ENCODE assay signal across 14 cellular contexts in the genomic region with DNA sequence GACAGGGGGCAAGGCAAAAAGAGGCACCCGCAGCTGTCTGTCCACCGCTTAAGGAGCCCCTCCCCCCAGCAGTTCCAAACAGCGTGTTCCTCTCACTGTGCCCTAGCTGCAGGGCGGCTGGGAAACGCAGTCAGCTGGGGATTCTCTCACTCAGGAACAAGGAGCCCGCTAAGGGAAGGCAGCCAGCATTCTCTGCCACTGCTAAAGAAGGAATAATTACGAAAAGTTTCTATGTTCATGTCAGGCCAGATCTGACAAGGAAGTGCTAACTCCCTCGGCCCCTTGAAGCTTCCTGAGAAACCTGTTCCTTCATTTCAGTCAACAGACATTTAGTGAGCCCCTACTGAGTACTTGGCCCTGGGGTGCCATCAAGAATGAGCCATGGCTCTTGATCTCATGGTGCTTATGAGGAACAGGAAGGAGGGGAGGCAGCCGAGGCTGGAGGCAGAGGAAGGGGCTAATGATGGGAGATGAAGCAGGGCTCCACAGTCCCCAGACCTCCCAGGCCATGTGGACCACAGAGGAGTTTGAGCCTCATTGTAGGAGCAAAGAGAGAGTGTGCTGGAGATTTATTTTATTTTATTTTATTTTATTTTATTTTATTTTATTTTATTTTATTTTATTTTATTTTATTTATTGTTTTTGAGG.
DNase-seq lines count a peak whose midpoint lies in the region; ATAC-seq and TF ChIP-seq lines count a peak whose summit lies in the region.
"Had no signal": no experiment of that assay in that cellular context is flagged by ENCODE, and none has a peak within 500 bp of the region (broad histone marks: within the 10 kb centered on the region; RNA-seq: fewer than 3 reads in every experiment).

No MANE protein-coding gene starts in this region.

- POLR2A ChIA-PET in A673 (lab: Charles Lee; ENCODE audit: low non-redundant PET) (interaction anchor here (0.5 kb wide), 1 partner anchor 19 kb away, joined by 5 read pairs; no protein-coding TSS in a partner anchor), PC-9 (lab: Charles Lee; ENCODE audit: unreplicated experiment) (interaction anchor here (0.6 to 0.8 kb wide), 3 partner anchors 16 to 840 kb away, joined by 3 to 6 read pairs (median 3); partner anchors contain the start of gene STX16)

- peaks cover 2% of the 10 kb centered on the region for H3K79me1 ChIP-seq in neuronal stem cell (ENCODE audit: low read depth, low read length)

- H3K27me3 ChIP-seq in A673 (replicated peaks; ENCODE audit: insufficient read depth, low read depth, low read length, poor library complexity) (peaks cover 5% of the 10 kb centered on the region), PC-9 (ENCODE audit: insufficient read depth, low read depth) (no peaks in the 10 kb centered on the region), neuronal stem cell (ENCODE audit: control insufficient read depth in 3 of 3, insufficient read depth in 3 of 3, low read depth in 1 of 3, low read length in 3 of 3) (peaks cover 0 to 12% (median 0%) of the 10 kb centered on the region in 3 experiments)
- H3K27me3 ChIP-seq: gastroesophageal sphincter had no signal

- no peak for ATAC-seq in HG02798 (IDR thresholded peaks at IDR 0.05; ENCODE audit: poor library complexity, unreplicated experiment)
- ATAC-seq: gastroesophageal sphincter; naive thymus-derived CD4-positive, alpha-beta T cell had no signal

- no CpG with 5 or more reads among the region's 9 CpGs for WGBS in neuronal stem cell (ENCODE audit: extremely low coverage in 2 of 2, insufficient read length in 2 of 2, insufficient replicate concordance in 1 of 2), 2 donors

- peak overlapping the region; percentile 22 for H3K4me2 ChIP-seq in PC-9
- no peak overlapping the region for H3K4me2 ChIP-seq in neuronal stem cell (ENCODE audit: insufficient read depth, low read length, poor library complexity, severe bottlenecking)

- no peaks in the 10 kb centered on the region for H3K79me2 ChIP-seq in PC-9 (ENCODE audit: low read depth)

- H3K9me3 ChIP-seq in A673 (ENCODE audit: low read depth, low read length, poor library complexity, severe bottlenecking): no peaks in the 10 kb centered on the region
- no peaks in the 10 kb centered on the region for H3K9me3 ChIP-seq in PC-9 (ENCODE audit: insufficient read depth, low read depth)
- no peaks in the 10 kb centered on the region for H3K9me3 ChIP-seq in neuronal stem cell (replicated peaks in 1 of 2; ENCODE audit: control insufficient read depth in 2 of 2, insufficient read depth in 1 of 2, low read depth in 1 of 2, low read length in 2 of 2)
- H3K9me3 ChIP-seq: gastroesophageal sphincter had no signal

- no peak overlapping the region for H3K4me3 ChIP-seq in A673 (ENCODE audit: low read depth, low read length, poor library complexity, severe bottlenecking)
- H3K4me3 ChIP-seq in PC-9: no peak overlapping the region
- no peak overlapping the region for H3K4me3 ChIP-seq in neuronal stem cell (ENCODE audit: low read length in 2 of 2)
- H3K4me3 ChIP-seq: gastroesophageal sphincter had no signal

- H3K23ac ChIP-seq in neuronal stem cell (ENCODE audit: low read depth, low read length, poor library complexity): no peak overlapping the region

- no peak overlapping the region for H3K27ac ChIP-seq in A673 (ENCODE audit: low read depth, low read length, poor library complexity, severe bottlenecking)
- peak overlapping the region; percentile 38; the same call in 1 of the 2 replicates for H3K27ac ChIP-seq in PC-9
- no peak overlapping the region for H3K27ac ChIP-seq in neuronal stem cell (replicated peaks; ENCODE audit: low read length)
- H3K27ac ChIP-seq: gastroesophageal sphincter had no signal

- peak overlapping the region; percentile 73 for H3K18ac ChIP-seq in neuronal stem cell (ENCODE audit: low read length)

- no peaks in the 10 kb centered on the region for H3K9me2 ChIP-seq in PC-9 (ENCODE audit: insufficient read depth)

- CTCF ChIA-PET in A673 (lab: Charles Lee) (no interaction called here), PC-9 (lab: Charles Lee) (interaction anchor here (0.5 to 0.6 kb wide), 2 partner anchors 34 to 78 kb away, joined by 3 to 7 read pairs; no protein-coding TSS in a partner anchor)

- H2AFZ ChIP-seq in PC-9: no peak overlapping the region
- H2AFZ ChIP-seq in neuronal stem cell (ENCODE audit: low read length): peak overlapping the region; percentile 49

- H2BK15ac ChIP-seq in neuronal stem cell (ENCODE audit: low read length): no peak overlapping the region

- H2BK120ac ChIP-seq in neuronal stem cell (ENCODE audit: low read depth, low read length): no peak overlapping the region

- H2BK5ac ChIP-seq in neuronal stem cell (ENCODE audit: low read length): no peak overlapping the region

- H4K20me1 ChIP-seq in PC-9 (ENCODE audit: insufficient read depth): no peaks in the 10 kb centered on the region

- H3K9ac ChIP-seq in neuronal stem cell (ENCODE audit: low read depth, low read length, poor library complexity): no peak overlapping the region

- no peak overlapping the region for H4K91ac ChIP-seq in neuronal stem cell (ENCODE audit: low read depth, low read length, poor library complexity)

- H4K8ac ChIP-seq in neuronal stem cell (ENCODE audit: low read depth, low read length): no peak overlapping the region

- DNase-seq in A673 (ENCODE audit: low spot score): peak; percentile 12
- DNase-seq in PC-9: peak in 1 of 2 experiments; percentile 65
- DNase-seq in head of caudate nucleus: peak in 41 of 42 donors; percentile 15 to 74 (median 45)
- peak; percentile 5 for DNase-seq in neuronal stem cell (ENCODE audit: low spot score)
- DNase-seq in activated gamma-delta T cell (lab: John Stamatoyannopoulos, UW): no peak
- DNase-seq in activated naive CD4-positive, alpha-beta T cell (lab: John Stamatoyannopoulos, UW): no peak
- no peak for DNase-seq in GM20000 (ENCODE audit: low spot score)
- DNase-seq: activated B cell treated with CpG ODN at 0.5 μM for 24 hours; central memory CD4-positive, alpha-beta T cell; naive thymus-derived CD4-positive, alpha-beta T cell; NCI-H1092 treated with DMSO at 0.1 percent for 48 hours; stimulated activated naive CD4-positive, alpha-beta T cell had no signal

- H3K14ac ChIP-seq in neuronal stem cell (ENCODE audit: low read length): no peak overlapping the region

- H3K4me1 ChIP-seq in A673 (ENCODE audit: insufficient read depth, low read length, poor library complexity, severe bottlenecking) (no peaks in the 10 kb centered on the region), PC-9 (replicated peaks; ENCODE audit: insufficient read depth) (peaks cover 25% of the 10 kb centered on the region), neuronal stem cell (ENCODE audit: control insufficient read depth in 2 of 2, insufficient read depth in 1 of 2, low read depth in 1 of 2, low read length in 2 of 2) (peaks cover 0 to 13% of the 10 kb centered on the region in 2 donors)

- no peak overlapping the region for H3K4ac ChIP-seq in neuronal stem cell (ENCODE audit: low read length)

- no peak overlapping the region for H2AK5ac ChIP-seq in neuronal stem cell (ENCODE audit: low read depth, low read length)

- TF ChIP-seq CTCF in A673 (conservative IDR thresholded peaks at IDR 0.05; ENCODE audit: low read depth, low read length) (no peak), PC-9 (conservative IDR thresholded peaks at IDR 0.05) (no peak), GM20000 (IDR thresholded peaks at IDR 0.05; ENCODE audit: extremely low read depth, missing control alignments) (no peak)

- H2BK12ac ChIP-seq in neuronal stem cell (ENCODE audit: low read length): no peak overlapping the region

- peaks cover 16% of the 10 kb centered on the region; the same call in 1 of the 2 replicates for H3F3A ChIP-seq in PC-9 (ENCODE audit: insufficient read depth, low read depth)

- intact Hi-C loops in A673 (cut with micrococcal nuclease; ENCODE audit: unreplicated experiment): no loop called here
- intact Hi-C loops in PC-9 (cut with micrococcal nuclease; ENCODE audit: unreplicated experiment): loop anchor here (2.0 to 10.0 kb wide), 7 partner anchors 39 to 363 kb away; partner anchors contain the start of genes PMEPA1 and ZBP1
- intact Hi-C loops in head of caudate nucleus (cut with DNase I): no loop called here

- H3K36me3 ChIP-seq in A673 (ENCODE audit: insufficient read depth, low read length, poor library complexity, severe bottlenecking): no peaks in the 10 kb centered on the region
- H3K36me3 ChIP-seq in PC-9 (ENCODE audit: low read depth): no peaks in the 10 kb centered on the region
- H3K36me3 ChIP-seq in neuronal stem cell (replicated peaks in 1 of 2; ENCODE audit: control insufficient read depth in 2 of 2, insufficient read depth in 2 of 2, low read length in 2 of 2): no peaks in the 10 kb centered on the region
- H3K36me3 ChIP-seq: gastroesophageal sphincter had no signal

- BruUV-seq in A673 (replicated peaks; lab: Mats Ljungman, UMichigan): no TSS peak
- BruUV-seq in PC-9 (replicated peaks; lab: Mats Ljungman, UMichigan): no TSS peak

Comparison
In these comparisons a context has a peak if more than half of its experiments do, and no peak if none do; other contexts are left out.
1. DNase-seq: peak in A673 (single experiment), head of caudate nucleus (41 of 42) and neuronal stem cell (single experiment); none in activated gamma-delta T cell (single experiment), activated naive CD4-positive, alpha-beta T cell (0 of 4) and GM20000 (single experiment).